1 cellular context compared by ENCODE assay signal in the genomic region with DNA sequence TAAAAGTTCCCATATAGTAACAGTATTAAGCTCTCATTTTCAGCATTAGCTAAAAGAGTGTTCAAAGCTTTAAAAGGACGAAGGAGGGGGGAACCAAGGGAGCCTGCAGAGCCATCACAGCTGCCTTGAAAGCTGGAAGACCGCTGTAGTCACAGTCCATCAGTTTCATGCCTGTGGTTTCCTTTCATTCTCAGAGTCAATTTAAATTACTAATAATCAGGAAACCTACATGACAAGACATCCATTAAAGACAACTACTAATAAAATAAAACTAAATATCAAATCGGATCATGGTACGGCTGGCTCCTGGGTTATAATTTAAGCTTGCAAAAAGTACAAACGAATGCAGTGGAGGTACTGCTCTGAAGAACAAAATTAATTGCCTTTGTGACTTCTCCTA.
TF ChIP-seq lines count a peak whose summit lies in the region.

No MANE protein-coding gene starts in this region.

TF ChIP-seq in GM12878, 131 proteins besides CTCF, POLR2A, EP300 and RAD21 (continued from another document):
- TF ChIP-seq ETV6 (conservative IDR thresholded peaks at IDR 0.05 in 1 of 2, IDR thresholded peaks at IDR 0.05 in 1 of 2; ENCODE audit: borderline replicate concordance in 1 of 2, low read depth in 1 of 2) (no peak), TCF12 (IDR thresholded peaks at IDR 0.05; ENCODE audit: low read depth, low read length) (peak; percentile 80), MEF2A (IDR thresholded peaks at IDR 0.05; ENCODE audit: insufficient read depth, low read depth, low read length) (no peak), BMI1 (IDR thresholded peaks at IDR 0.05; ENCODE audit: borderline replicate concordance) (no peak), HCFC1 (IDR thresholded peaks at IDR 0.05; ENCODE audit: low read length) (no peak), YBX1 (IDR thresholded peaks at IDR 0.05) (no peak), NRF1 (conservative IDR thresholded peaks at IDR 0.05; ENCODE audit: low read depth, low read length) (no peak), SMAD5 (IDR thresholded peaks at IDR 0.05; ENCODE audit: low read depth) (no peak), ZNF24 (IDR thresholded peaks at IDR 0.05) (0 out of 2 replicates have a peak, but pooled peaks have one; percentile 32), KDM1A (IDR thresholded peaks at IDR 0.05; ENCODE audit: borderline replicate concordance) (no peak), CBX3 (IDR thresholded peaks at IDR 0.05; ENCODE audit: borderline replicate concordance, low read depth) (no peak), DPF2 (IDR thresholded peaks at IDR 0.05) (0 out of 2 replicates have a peak, but pooled peaks have one; percentile 38), CBFB (IDR thresholded peaks at IDR 0.05; ENCODE audit: low read depth) (0 out of 2 replicates have a peak, but pooled peaks have one; percentile 38), RAD51 (IDR thresholded peaks at IDR 0.05) (no peak; the same call in 1 of the 2 replicates), TCF3 (IDR thresholded peaks at IDR 0.05; ENCODE audit: borderline replicate concordance, insufficient read depth, low read depth, low read length) (peak; percentile 61; the same call in 1 of the 2 replicates), ZBED1 (IDR thresholded peaks at IDR 0.05; ENCODE audit: borderline replicate concordance) (no peak), SREBF2 (IDR thresholded peaks at IDR 0.05; ENCODE audit: low read length) (no peak), IKZF2 (IDR thresholded peaks at IDR 0.05) (peak; percentile 50 to 58; a peak in 3 of 4 replicates), NFIC (IDR thresholded peaks at IDR 0.05; ENCODE audit: low read depth, low read length) (no peak), NR2C1 (IDR thresholded peaks at IDR 0.05) (no peak), RUNX3 (IDR thresholded peaks at IDR 0.05; ENCODE audit: low read length) (peak; percentile 82), ZNF622 (IDR thresholded peaks at IDR 0.05) (no peak), POLR2AphosphoS5 (IDR thresholded peaks at IDR 0.05; ENCODE audit: low read length) (no peak), MTA2 (IDR thresholded peaks at IDR 0.05; ENCODE audit: low read depth) (peak; percentile 71), IKZF1 (conservative IDR thresholded peaks at IDR 0.05) (peak; percentile 50; the same call in 1 of the 2 replicates)
- TF ChIP-seq, protein P1, sequence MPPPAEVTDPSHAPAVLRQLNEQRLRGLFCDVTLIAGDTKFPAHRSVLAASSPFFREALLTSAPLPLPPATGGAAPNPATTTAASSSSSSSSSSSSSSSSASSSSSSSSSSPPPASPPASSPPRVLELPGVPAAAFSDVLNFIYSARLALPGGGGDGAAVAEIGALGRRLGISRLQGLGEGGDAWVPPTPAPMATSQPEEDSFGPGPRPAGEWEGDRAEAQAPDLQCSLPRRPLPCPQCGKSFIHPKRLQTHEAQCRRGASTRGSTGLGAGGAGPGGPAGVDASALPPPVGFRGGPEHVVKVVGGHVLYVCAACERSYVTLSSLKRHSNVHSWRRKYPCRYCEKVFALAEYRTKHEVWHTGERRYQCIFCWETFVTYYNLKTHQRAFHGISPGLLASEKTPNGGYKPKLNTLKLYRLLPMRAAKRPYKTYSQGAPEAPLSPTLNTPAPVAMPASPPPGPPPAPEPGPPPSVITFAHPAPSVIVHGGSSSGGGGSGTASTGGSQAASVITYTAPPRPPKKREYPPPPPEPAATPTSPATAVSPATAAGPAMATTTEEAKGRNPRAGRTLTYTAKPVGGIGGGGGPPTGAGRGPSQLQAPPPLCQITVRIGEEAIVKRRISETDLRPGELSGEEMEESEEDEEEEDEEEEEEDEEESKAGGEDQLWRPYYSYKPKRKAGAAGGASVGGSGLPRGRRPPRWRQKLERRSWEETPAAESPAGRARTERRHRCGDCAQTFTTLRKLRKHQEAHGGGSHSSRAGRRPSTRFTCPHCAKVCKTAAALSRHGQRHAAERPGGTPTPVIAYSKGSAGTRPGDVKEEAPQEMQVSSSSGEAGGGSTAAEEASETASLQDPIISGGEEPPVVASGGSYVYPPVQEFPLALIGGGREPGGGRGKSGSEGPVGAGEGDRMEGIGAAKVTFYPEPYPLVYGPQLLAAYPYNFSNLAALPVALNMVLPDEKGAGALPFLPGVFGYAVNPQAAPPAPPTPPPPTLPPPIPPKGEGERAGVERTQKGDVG (CRISPR knock-in tag; IDR thresholded peaks at IDR 0.05), result no peak
- TF ChIP-seq, protein P2, sequence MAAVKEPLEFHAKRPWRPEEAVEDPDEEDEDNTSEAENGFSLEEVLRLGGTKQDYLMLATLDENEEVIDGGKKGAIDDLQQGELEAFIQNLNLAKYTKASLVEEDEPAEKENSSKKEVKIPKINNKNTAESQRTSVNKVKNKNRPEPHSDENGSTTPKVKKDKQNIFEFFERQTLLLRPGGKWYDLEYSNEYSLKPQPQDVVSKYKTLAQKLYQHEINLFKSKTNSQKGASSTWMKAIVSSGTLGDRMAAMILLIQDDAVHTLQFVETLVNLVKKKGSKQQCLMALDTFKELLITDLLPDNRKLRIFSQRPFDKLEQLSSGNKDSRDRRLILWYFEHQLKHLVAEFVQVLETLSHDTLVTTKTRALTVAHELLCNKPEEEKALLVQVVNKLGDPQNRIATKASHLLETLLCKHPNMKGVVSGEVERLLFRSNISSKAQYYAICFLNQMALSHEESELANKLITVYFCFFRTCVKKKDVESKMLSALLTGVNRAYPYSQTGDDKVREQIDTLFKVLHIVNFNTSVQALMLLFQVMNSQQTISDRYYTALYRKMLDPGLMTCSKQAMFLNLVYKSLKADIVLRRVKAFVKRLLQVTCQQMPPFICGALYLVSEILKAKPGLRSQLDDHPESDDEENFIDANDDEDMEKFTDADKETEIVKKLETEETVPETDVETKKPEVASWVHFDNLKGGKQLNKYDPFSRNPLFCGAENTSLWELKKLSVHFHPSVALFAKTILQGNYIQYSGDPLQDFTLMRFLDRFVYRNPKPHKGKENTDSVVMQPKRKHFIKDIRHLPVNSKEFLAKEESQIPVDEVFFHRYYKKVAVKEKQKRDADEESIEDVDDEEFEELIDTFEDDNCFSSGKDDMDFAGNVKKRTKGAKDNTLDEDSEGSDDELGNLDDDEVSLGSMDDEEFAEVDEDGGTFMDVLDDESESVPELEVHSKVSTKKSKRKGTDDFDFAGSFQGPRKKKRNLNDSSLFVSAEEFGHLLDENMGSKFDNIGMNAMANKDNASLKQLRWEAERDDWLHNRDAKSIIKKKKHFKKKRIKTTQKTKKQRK (IDR thresholded peaks at IDR 0.05; ENCODE audit: low read depth, low read length), result no peak
- TF ChIP-seq, protein P3, sequence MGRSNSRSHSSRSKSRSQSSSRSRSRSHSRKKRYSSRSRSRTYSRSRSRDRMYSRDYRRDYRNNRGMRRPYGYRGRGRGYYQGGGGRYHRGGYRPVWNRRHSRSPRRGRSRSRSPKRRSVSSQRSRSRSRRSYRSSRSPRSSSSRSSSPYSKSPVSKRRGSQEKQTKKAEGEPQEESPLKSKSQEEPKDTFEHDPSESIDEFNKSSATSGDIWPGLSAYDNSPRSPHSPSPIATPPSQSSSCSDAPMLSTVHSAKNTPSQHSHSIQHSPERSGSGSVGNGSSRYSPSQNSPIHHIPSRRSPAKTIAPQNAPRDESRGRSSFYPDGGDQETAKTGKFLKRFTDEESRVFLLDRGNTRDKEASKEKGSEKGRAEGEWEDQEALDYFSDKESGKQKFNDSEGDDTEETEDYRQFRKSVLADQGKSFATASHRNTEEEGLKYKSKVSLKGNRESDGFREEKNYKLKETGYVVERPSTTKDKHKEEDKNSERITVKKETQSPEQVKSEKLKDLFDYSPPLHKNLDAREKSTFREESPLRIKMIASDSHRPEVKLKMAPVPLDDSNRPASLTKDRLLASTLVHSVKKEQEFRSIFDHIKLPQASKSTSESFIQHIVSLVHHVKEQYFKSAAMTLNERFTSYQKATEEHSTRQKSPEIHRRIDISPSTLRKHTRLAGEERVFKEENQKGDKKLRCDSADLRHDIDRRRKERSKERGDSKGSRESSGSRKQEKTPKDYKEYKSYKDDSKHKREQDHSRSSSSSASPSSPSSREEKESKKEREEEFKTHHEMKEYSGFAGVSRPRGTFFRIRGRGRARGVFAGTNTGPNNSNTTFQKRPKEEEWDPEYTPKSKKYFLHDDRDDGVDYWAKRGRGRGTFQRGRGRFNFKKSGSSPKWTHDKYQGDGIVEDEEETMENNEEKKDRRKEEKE (IDR thresholded peaks at IDR 0.05), result no peak
- TF ChIP-seq, protein P4, sequence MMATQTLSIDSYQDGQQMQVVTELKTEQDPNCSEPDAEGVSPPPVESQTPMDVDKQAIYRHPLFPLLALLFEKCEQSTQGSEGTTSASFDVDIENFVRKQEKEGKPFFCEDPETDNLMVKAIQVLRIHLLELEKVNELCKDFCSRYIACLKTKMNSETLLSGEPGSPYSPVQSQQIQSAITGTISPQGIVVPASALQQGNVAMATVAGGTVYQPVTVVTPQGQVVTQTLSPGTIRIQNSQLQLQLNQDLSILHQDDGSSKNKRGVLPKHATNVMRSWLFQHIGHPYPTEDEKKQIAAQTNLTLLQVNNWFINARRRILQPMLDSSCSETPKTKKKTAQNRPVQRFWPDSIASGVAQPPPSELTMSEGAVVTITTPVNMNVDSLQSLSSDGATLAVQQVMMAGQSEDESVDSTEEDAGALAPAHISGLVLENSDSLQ (IDR thresholded peaks at IDR 0.05), result 0 out of 2 replicates have a peak, but pooled peaks have one; percentile 10
